Comparison of ENCODE assay signal across 4 cellular contexts in genomic region chr12:88736031-88736430, GRCh38.
A peak's percentile ranks its signal among the peaks of the same experiment; 100 is the strongest.
TF ChIP-seq lines count a peak whose summit lies in the region.

No MANE protein-coding gene starts in this region.

TF ChIP-seq in HepG2, 621 proteins besides CTCF, POLR2A, EP300 and RAD21:
- TF ChIP-seq ZNF570 (CRISPR knock-in tag; IDR thresholded peaks at IDR 0.05; ENCODE audit: borderline replicate concordance) = no peak
- no peak for TF ChIP-seq AHR (CRISPR knock-in tag; IDR thresholded peaks at IDR 0.05)
- TF ChIP-seq CCDC6 (CRISPR knock-in tag; IDR thresholded peaks at IDR 0.05) = no peak
- TF ChIP-seq MAFK (conservative IDR thresholded peaks at IDR 0.05 in 1 of 2, IDR thresholded peaks at IDR 0.05 in 1 of 2; ENCODE audit: low read length in 2 of 2) = peak; percentile 25 to 56; a peak in 2 of 4 replicates
- no peak for TF ChIP-seq NR2F1 (CRISPR knock-in tag; IDR thresholded peaks at IDR 0.05)
- peak; percentile 59; the same call in 1 of the 2 replicates for TF ChIP-seq MAFF (IDR thresholded peaks at IDR 0.05; ENCODE audit: low read depth, low read length)

TF ChIP-seq in A549, 52 proteins besides CTCF, POLR2A, EP300 and RAD21:
- TF ChIP-seq CHD4 (IDR thresholded peaks at IDR 0.05; ENCODE audit: borderline replicate concordance) = no peak
- TF ChIP-seq MYC (IDR thresholded peaks at IDR 0.05; ENCODE audit: borderline replicate concordance, low read length) = no peak
- TF ChIP-seq, protein P1, sequence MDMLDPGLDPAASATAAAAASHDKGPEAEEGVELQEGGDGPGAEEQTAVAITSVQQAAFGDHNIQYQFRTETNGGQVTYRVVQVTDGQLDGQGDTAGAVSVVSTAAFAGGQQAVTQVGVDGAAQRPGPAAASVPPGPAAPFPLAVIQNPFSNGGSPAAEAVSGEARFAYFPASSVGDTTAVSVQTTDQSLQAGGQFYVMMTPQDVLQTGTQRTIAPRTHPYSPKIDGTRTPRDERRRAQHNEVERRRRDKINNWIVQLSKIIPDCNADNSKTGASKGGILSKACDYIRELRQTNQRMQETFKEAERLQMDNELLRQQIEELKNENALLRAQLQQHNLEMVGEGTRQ (IDR thresholded peaks at IDR 0.05) = no peak
- TF ChIP-seq MAFK (IDR thresholded peaks at IDR 0.05; ENCODE audit: partially characterized antibody) = peak; percentile 66
- TF ChIP-seq KDM5A (IDR thresholded peaks at IDR 0.05) = no peak
- no peak for TF ChIP-seq RCOR1 (IDR thresholded peaks at IDR 0.05; ENCODE audit: low read depth, low read length)
- no peak for TF ChIP-seq HES2 (IDR thresholded peaks at IDR 0.05)

TF ChIP-seq in HEK293, 187 proteins besides CTCF, POLR2A, EP300 and RAD21:
- TF ChIP-seq ZSCAN18 (tag by site-specific recombination; IDR thresholded peaks at IDR 0.05) = no peak
- TF ChIP-seq ATF2 (tag by site-specific recombination; IDR thresholded peaks at IDR 0.05; ENCODE audit: low read depth) = 0 out of 2 replicates have a peak, but pooled peaks have one; percentile 19
TF ChIP-seq in HEK293: peak in this region for 1.

TF ChIP-seq in IMR-90, 13 proteins besides CTCF, POLR2A, EP300 and RAD21:
- TF ChIP-seq RFX5 (IDR thresholded peaks at IDR 0.05; ENCODE audit: low read depth, low read length) = no peak
- TF ChIP-seq MAFK (IDR thresholded peaks at IDR 0.05; ENCODE audit: low read depth, low read length) = peak; percentile 28; the same call in 1 of the 2 replicates
- TF ChIP-seq MXI1 (IDR thresholded peaks at IDR 0.05; ENCODE audit: borderline replicate concordance, low read depth, low read length) = no peak
- TF ChIP-seq SMC3 (IDR thresholded peaks at IDR 0.05; ENCODE audit: low read depth, low read length) = no peak
- no peak for TF ChIP-seq CEBPB (IDR thresholded peaks at IDR 0.05; ENCODE audit: low read depth, low read length)
- TF ChIP-seq RCOR1 (IDR thresholded peaks at IDR 0.05; ENCODE audit: insufficient replicate concordance, low read length) = no peak
TF ChIP-seq in IMR-90: peak in this region for 1.
